ENCODE assay signal across 9 cellular contexts in the genomic region with DNA sequence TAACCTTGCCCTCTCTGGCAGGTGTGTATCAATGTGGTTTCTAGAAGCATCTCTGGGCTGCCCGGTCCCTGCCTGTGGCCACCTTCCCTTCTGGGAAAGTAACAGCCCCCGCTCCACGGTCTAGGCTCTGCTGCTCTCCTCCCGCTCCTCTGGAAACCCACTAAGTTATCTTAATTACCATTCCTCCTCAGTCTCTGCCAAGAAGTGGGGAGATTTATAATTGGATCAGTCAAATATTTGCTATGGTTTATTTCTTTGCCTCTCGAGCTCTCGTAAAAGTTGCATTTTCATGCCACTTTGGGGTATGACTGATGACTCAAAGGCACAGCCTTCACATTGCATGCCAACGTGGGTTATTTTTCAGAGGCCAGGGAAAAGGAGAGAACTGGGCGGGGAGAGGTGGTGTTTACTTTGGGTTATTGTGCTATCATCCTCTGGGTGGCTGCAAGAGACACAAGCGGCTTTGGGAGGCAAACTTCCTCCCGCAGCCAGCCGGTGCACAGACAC.
DNase-seq lines count a peak whose midpoint lies in the region; ATAC-seq and TF ChIP-seq lines count a peak whose summit lies in the region.
"Had no signal": no experiment of that assay in that cellular context is flagged by ENCODE, and none has a peak within 500 bp of the region (broad histone marks: within the 10 kb centered on the region; RNA-seq: fewer than 3 reads in every experiment).

No MANE protein-coding gene starts in this region.

- no peak overlapping the region for H3K4me3 Mint-ChIP-seq in stimulated activated effector memory CD8-positive, alpha-beta T cell treated with anti-CD3 and anti-CD28 coated beads, Interleukin-12 subunit alpha, Interleukin-12 subunit beta, amount 100 ng/mL, for 72 hours
- no peak overlapping the region for H3K4me3 Mint-ChIP-seq in activated CD4-positive, alpha-beta T cell treated with anti-CD3 and anti-CD28 coated beads, Interleukin-2, amount 10 ng/mL, durations not matched to agents 24 days and 14 days

- H3K9me3 Mint-ChIP-seq in stimulated activated effector memory CD8-positive, alpha-beta T cell treated with anti-CD3 and anti-CD28 coated beads, Interleukin-12 subunit alpha, Interleukin-12 subunit beta, amount 100 ng/mL, for 72 hours: peaks cover 12% of the 10 kb centered on the region
- H3K9me3 Mint-ChIP-seq in activated CD4-positive, alpha-beta T cell treated with anti-CD3 and anti-CD28 coated beads, Interleukin-2, amount 10 ng/mL, durations not matched to agents 24 days and 14 days: peaks cover 3% of the 10 kb centered on the region

- no peaks in the 10 kb centered on the region for H3K27me3 Mint-ChIP-seq in activated CD4-positive, alpha-beta T cell treated with anti-CD3 and anti-CD28 coated beads, Interleukin-2, amount 10 ng/mL, durations not matched to agents 24 days and 14 days

- no peak overlapping the region for H3K4me3 ChIP-seq in fibroblast of villous mesenchyme (ENCODE audit: low read depth, low read length)
- H3K4me3 ChIP-seq: BLaER1 had no signal

- no peaks in the 10 kb centered on the region for H3K36me3 Mint-ChIP-seq in stimulated activated effector memory CD8-positive, alpha-beta T cell treated with anti-CD3 and anti-CD28 coated beads, Interleukin-12 subunit alpha, Interleukin-12 subunit beta, amount 100 ng/mL, for 72 hours
- H3K36me3 Mint-ChIP-seq in activated CD4-positive, alpha-beta T cell treated with anti-CD3 and anti-CD28 coated beads, Interleukin-2, amount 10 ng/mL, durations not matched to agents 24 days and 14 days (ENCODE audit: low read depth): no peaks in the 10 kb centered on the region

- H3K27ac Mint-ChIP-seq in stimulated activated effector memory CD8-positive, alpha-beta T cell treated with anti-CD3 and anti-CD28 coated beads, Interleukin-12 subunit alpha, Interleukin-12 subunit beta, amount 100 ng/mL, for 72 hours: no peak overlapping the region
- no peak overlapping the region for H3K27ac Mint-ChIP-seq in activated CD4-positive, alpha-beta T cell treated with anti-CD3 and anti-CD28 coated beads, Interleukin-2, amount 10 ng/mL, durations not matched to agents 24 days and 14 days

- DNase-seq in NCI-H526 (lab: John Stamatoyannopoulos, UW): peak; percentile 17 to 61
- DNase-seq in NCI-H526 treated with DMSO at 0.1 percent for 48 hours (lab: John Stamatoyannopoulos, UW): no peak
- DNase-seq in NCI-H460 (ENCODE audit: extremely low read depth, low read depth): peak; percentile 35
- DNase-seq in fibroblast of villous mesenchyme (ENCODE audit: low read depth): peak; percentile 64
- no peak for DNase-seq in stimulated activated effector memory CD8-positive, alpha-beta T cell treated with anti-CD3 and anti-CD28 coated beads, Interleukin-12 subunit alpha, Interleukin-12 subunit beta, amount 100 ng/mL, for 72 hours (ENCODE audit: low spot score in 2 of 2)
- no peak for DNase-seq in activated CD4-positive, alpha-beta T cell treated with anti-CD3 and anti-CD28 coated beads, Interleukin-2, amount 10 ng/mL, durations not matched to agents 24 days and 14 days
- no peak for DNase-seq in medulla oblongata (ENCODE audit: extremely low spot score)

- peak; percentile 21 for ATAC-seq in stimulated activated effector memory CD8-positive, alpha-beta T cell treated with anti-CD3 and anti-CD28 coated beads, Interleukin-12 subunit alpha, Interleukin-12 subunit beta, amount 100 ng/mL, for 72 hours
- ATAC-seq in GM21529 (IDR thresholded peaks at IDR 0.05; ENCODE audit: unreplicated experiment): no peak

- intact Hi-C loops in activated CD4-positive, alpha-beta T cell treated with anti-CD3 and anti-CD28 coated beads, Interleukin-2, amount 10 ng/mL, durations not matched to agents 24 days and 14 days (cut with micrococcal nuclease): no loop called here

- no peak for TF ChIP-seq CTCF in fibroblast of villous mesenchyme (IDR thresholded peaks at IDR 0.05; ENCODE audit: insufficient read depth, low read depth, low read length)

- H3K4me1 Mint-ChIP-seq in stimulated activated effector memory CD8-positive, alpha-beta T cell treated with anti-CD3 and anti-CD28 coated beads, Interleukin-12 subunit alpha, Interleukin-12 subunit beta, amount 100 ng/mL, for 72 hours: no peaks in the 10 kb centered on the region
- H3K4me1 Mint-ChIP-seq in activated CD4-positive, alpha-beta T cell treated with anti-CD3 and anti-CD28 coated beads, Interleukin-2, amount 10 ng/mL, durations not matched to agents 24 days and 14 days: no peaks in the 10 kb centered on the region

Comparison
In these comparisons a context has a peak if more than half of its experiments do, and no peak if none do; other contexts are left out.
1. DNase-seq: peak in NCI-H526 (2 of 2), NCI-H460 (single experiment) and fibroblast of villous mesenchyme (single experiment); none in NCI-H526 treated with DMSO at 0.1 percent for 48 hours (single experiment), stimulated activated effector memory CD8-positive, alpha-beta T cell treated with anti-CD3 and anti-CD28 coated beads, Interleukin-12 subunit alpha, Interleukin-12 subunit beta, amount 100 ng/mL, for 72 hours (0 of 2), activated CD4-positive, alpha-beta T cell treated with anti-CD3 and anti-CD28 coated beads, Interleukin-2, amount 10 ng/mL, durations not matched to agents 24 days and 14 days (single experiment) and medulla oblongata (single experiment).